Comparison of ENCODE assay signal across 9 cellular contexts in genomic region chr4:71187399-71188196, GRCh38.
A peak's percentile ranks its signal among the peaks of the same experiment; 100 is the strongest.
DNase-seq lines count a peak whose midpoint lies in the region; ATAC-seq, FAIRE-seq and TF ChIP-seq lines count a peak whose summit lies in the region.
"Had no signal": no experiment of that assay in that cellular context is flagged by ENCODE, and none has a peak within 500 bp of the region (broad histone marks: within the 10 kb centered on the region; RNA-seq: fewer than 3 reads in every experiment).

No MANE protein-coding gene starts in this region.

- no peaks in the 10 kb centered on the region for H3K79me2 ChIP-seq in PC-9 (ENCODE audit: low read depth)
- no peaks in the 10 kb centered on the region for H3K79me2 ChIP-seq in OCI-LY7 (ENCODE audit: insufficient read depth, low read depth, low read length)

- FAIRE-seq in small intestine (lab: Jason Lieb, UNC), result no peak

- H3K4me2 ChIP-seq in PC-9, result peak overlapping the region; percentile 79
- H3K4me2 ChIP-seq in OCI-LY7 (ENCODE audit: low read length), result no peak overlapping the region

- H4K20me1 ChIP-seq in PC-9 (ENCODE audit: insufficient read depth) (no peaks in the 10 kb centered on the region), OCI-LY7 (ENCODE audit: insufficient read depth, low read length) (no peaks in the 10 kb centered on the region)

- peak in 2 of 3 donors; percentile 55 for TF ChIP-seq POLR2A in body of pancreas (IDR thresholded peaks at IDR 0.05)

- peak overlapping the region; percentile 75 to 92 (median 89) for H3K27ac Mint-ChIP-seq in immature natural killer cell

- H3K4me3 Mint-ChIP-seq in immature natural killer cell, result peak overlapping the region; percentile 88 to 96 (median 94)

- H3K9me3 ChIP-seq in PC-9 (ENCODE audit: insufficient read depth, low read depth), result no peaks in the 10 kb centered on the region
- H3K9me3 ChIP-seq in body of pancreas, result no peaks in the 10 kb centered on the region
- no peaks in the 10 kb centered on the region for H3K9me3 ChIP-seq in small intestine (ENCODE audit: control insufficient read depth, low read depth)
- H3K9me3 ChIP-seq in OCI-LY7 (ENCODE audit: low read length), result no peaks in the 10 kb centered on the region
- H3K9me3 ChIP-seq: neutrophil had no signal

- no peaks in the 10 kb centered on the region for H3F3A ChIP-seq in PC-9 (ENCODE audit: insufficient read depth, low read depth)

- peaks cover 2 to 5% (median 4%) of the 10 kb centered on the region in 3 donors for H3K27me3 Mint-ChIP-seq in immature natural killer cell (ENCODE audit: low read depth in 3 of 3)

- H3K27me3 ChIP-seq in PC-9 (ENCODE audit: insufficient read depth, low read depth) (peaks cover 16% of the 10 kb centered on the region; the same call in 1 of the 2 replicates), body of pancreas (no peaks in the 10 kb centered on the region), small intestine (ENCODE audit: control insufficient read depth in 2 of 2, insufficient read depth in 2 of 2, low read length in 2 of 2) (peaks cover 0 to 4% of the 10 kb centered on the region in 2 donors)

- no peaks in the 10 kb centered on the region for H3K9me3 Mint-ChIP-seq in immature natural killer cell

- DNase-seq in Ammon's horn (ENCODE audit: low spot score) (peak; percentile 23), PC-9 (peak in 1 of 2 experiments; percentile 5), body of pancreas (peak; percentile 28 to 63 (median 60)), immature natural killer cell (peak; percentile 20 to 36 (median 32)), small intestine (peak; percentile 80), OCI-LY7 (ENCODE audit: low spot score) (no peak), D341Med (ENCODE audit: low spot score) (no peak)

- H2AFZ ChIP-seq in PC-9 (no peak overlapping the region), OCI-LY7 (ENCODE audit: low read length) (no peak overlapping the region)

- BruUV-seq in PC-9 (replicated peaks; lab: Mats Ljungman, UMichigan), result no TSS peak
- BruUV-seq in OCI-LY7 (replicated peaks; lab: Mats Ljungman, UMichigan), result no TSS peak

- H3K36me3 Mint-ChIP-seq in immature natural killer cell, result no peaks in the 10 kb centered on the region

- CTCF ChIA-PET in PC-9 (lab: Charles Lee) (interaction anchor here (0.6 kb wide), 1 partner anchor 286 kb away, joined by 9 read pairs; no protein-coding TSS in a partner anchor), OCI-LY7 (lab: Charles Lee; ENCODE audit: unreplicated experiment) (no interaction called here)

- WGBS in body of pancreas, 2 donors, result 0 to 1% methylated on average over 18 to 46 of the region's 46 CpGs
- WGBS in small intestine, 3 donors, result 1 to 3% (median 3%) methylated on average over 33 to 46 of the region's 46 CpGs

- H3K9me2 ChIP-seq in PC-9 (ENCODE audit: insufficient read depth) (no peaks in the 10 kb centered on the region), OCI-LY7 (ENCODE audit: insufficient read depth, low read length) (no peaks in the 10 kb centered on the region)

- POLR2A ChIA-PET in PC-9 (lab: Charles Lee; ENCODE audit: unreplicated experiment), result no interaction called here
- POLR2A ChIA-PET in OCI-LY7 (lab: Charles Lee), result no interaction called here

- TF ChIP-seq CTCF in PC-9 (conservative IDR thresholded peaks at IDR 0.05), result no peak
- TF ChIP-seq CTCF in body of pancreas (IDR thresholded peaks at IDR 0.05), result peak in 1 of 7 experiments; percentile 9
- TF ChIP-seq CTCF in OCI-LY7 (conservative IDR thresholded peaks at IDR 0.05; ENCODE audit: low read length), result no peak

- H3K4me3 ChIP-seq in PC-9 (peak overlapping the region; percentile 62; the same call in 1 of the 2 replicates), body of pancreas (peak overlapping the region; percentile 43 to 57), small intestine (ENCODE audit: low read depth in 1 of 2, low read length in 2 of 2) (peak overlapping the region; percentile 88 to 93), OCI-LY7 (ENCODE audit: low read depth, low read length, poor library complexity, severe bottlenecking) (no peak overlapping the region)

- H3K36me3 ChIP-seq in PC-9 (ENCODE audit: low read depth), result no peaks in the 10 kb centered on the region
- H3K36me3 ChIP-seq in body of pancreas (replicated peaks in 1 of 2; ENCODE audit: insufficient read depth in 1 of 2, low read depth in 2 of 2), result no peaks in the 10 kb centered on the region
- H3K36me3 ChIP-seq in small intestine (ENCODE audit: control insufficient read depth in 2 of 2, insufficient read depth in 2 of 2, low read length in 2 of 2), result no peaks in the 10 kb centered on the region
- H3K36me3 ChIP-seq in OCI-LY7 (ENCODE audit: insufficient read depth, low read length), result no peaks in the 10 kb centered on the region
- H3K36me3 ChIP-seq: neutrophil had no signal

- H3K4me1 Mint-ChIP-seq in immature natural killer cell, result peaks cover 47 to 62% of the 10 kb centered on the region in 2 donors

- no peak overlapping the region for H3K27ac ChIP-seq in PC-9
- peak overlapping the region; percentile 70 to 86 (median 81) for H3K27ac ChIP-seq in body of pancreas
- H3K27ac ChIP-seq in small intestine (ENCODE audit: low read depth in 1 of 2, low read length in 1 of 2), result peak overlapping the region; percentile 27 to 82
- H3K27ac ChIP-seq in OCI-LY7 (ENCODE audit: low read depth, low read length, poor library complexity, severe bottlenecking), result no peak overlapping the region
- H3K27ac ChIP-seq: neutrophil had no signal

- intact Hi-C loops in PC-9 (cut with micrococcal nuclease; ENCODE audit: unreplicated experiment), result loop anchor here (10.0 kb wide), 1 partner anchor 583 kb away; no protein-coding TSS in a partner anchor
- intact Hi-C loops in body of pancreas (cut with DNase I), result no loop called here
- intact Hi-C loops in OCI-LY7 (cut with micrococcal nuclease; ENCODE audit: unreplicated experiment), result no loop called here

- no peaks in the 10 kb centered on the region for H3K4me1 ChIP-seq in PC-9 (replicated peaks; ENCODE audit: insufficient read depth)
- H3K4me1 ChIP-seq in body of pancreas, result peaks cover 15% of the 10 kb centered on the region
- peaks cover 0 to 2% of the 10 kb centered on the region in 2 donors for H3K4me1 ChIP-seq in small intestine (ENCODE audit: control insufficient read depth in 2 of 2, insufficient read depth in 1 of 2, low read depth in 1 of 2, low read length in 1 of 2)
- H3K4me1 ChIP-seq in OCI-LY7 (ENCODE audit: insufficient read depth, low read length, poor library complexity, severe bottlenecking), result no peaks in the 10 kb centered on the region

- ATAC-seq in GM21390 (IDR thresholded peaks at IDR 0.05; ENCODE audit: unreplicated experiment) (peak; percentile 25), body of pancreas (peak; percentile 15)

Comparison
In these comparisons a context has a peak if more than half of its experiments do, and no peak if none do; other contexts are left out.
1. DNase-seq: peak in Ammon's horn (single experiment), body of pancreas (4 of 4), immature natural killer cell (3 of 3) and small intestine (single experiment); none in OCI-LY7 (single experiment) and D341Med (single experiment).
2. H3K27ac ChIP-seq: peak in body of pancreas (4 of 4) and small intestine (2 of 2); none in PC-9 (single experiment) and OCI-LY7 (single experiment).